In genomic region chr4:55078987-55079386, GRCh38 we compare ENCODE assay signal across 16 cellular contexts. TPM values are rescaled to one million over a fixed set of nuclear protein-coding genes. Genes with fewer than 3 reads are reported as not detected.
A peak's percentile ranks its signal among the peaks of the same experiment; 100 is the strongest.
DNase-seq lines count a peak whose midpoint lies in the region; ATAC-seq and TF ChIP-seq lines count a peak whose summit lies in the region.
"Had no signal": no experiment of that assay in that cellular context is flagged by ENCODE, and none has a peak within 500 bp of the region (broad histone marks: within the 10 kb centered on the region; RNA-seq: fewer than 3 reads in every experiment).

No MANE protein-coding gene starts in this region.

- H3K4me1 ChIP-seq in endodermal cell (ENCODE audit: control insufficient read depth, insufficient read depth, low read length): peaks cover 21% of the 10 kb centered on the region
- peaks cover 0 to 5% of the 10 kb centered on the region in 2 donors for H3K4me1 ChIP-seq in left lung
- peaks cover 4 to 21% (median 9%) of the 10 kb centered on the region in 4 donors for H3K4me1 ChIP-seq in upper lobe of left lung

- H3K36me3 ChIP-seq in endodermal cell (ENCODE audit: control insufficient read depth, insufficient read depth, low read length) (no peaks in the 10 kb centered on the region), left lung (no peaks in the 10 kb centered on the region), upper lobe of left lung (peaks cover 0 to 18% (median 0%) of the 10 kb centered on the region in 4 donors)

- H3K9ac ChIP-seq in endodermal cell (ENCODE audit: extremely low read depth, low read length, poor library complexity, severe bottlenecking): no peak overlapping the region

- peak; percentile 33 for ATAC-seq in left lung
- ATAC-seq in upper lobe of left lung (ENCODE audit: low FRiP score in 2 of 2): peak; percentile 69 to 80
- no peak for ATAC-seq in HG03521 (IDR thresholded peaks at IDR 0.05; ENCODE audit: unreplicated experiment)
- ATAC-seq: activated T-helper 17 cell treated with anti-CD3 and anti-CD28 coated beads, Interleukin-2, amount 50 U/mL, for 72 hours had no signal

- no peaks in the 10 kb centered on the region for H3K27me3 ChIP-seq in endodermal cell (ENCODE audit: control insufficient read depth, insufficient read depth, low read length, poor library complexity, severe bottlenecking)
- no peaks in the 10 kb centered on the region for H3K27me3 ChIP-seq in left lung
- H3K27me3 ChIP-seq in upper lobe of left lung: no peaks in the 10 kb centered on the region

- TF ChIP-seq POLR2A in upper lobe of left lung (IDR thresholded peaks at IDR 0.05): no peak

- TF ChIP-seq CTCF in endodermal cell (conservative IDR thresholded peaks at IDR 0.05) (no peak), left lung (IDR thresholded peaks at IDR 0.05) (no peak), upper lobe of left lung (IDR thresholded peaks at IDR 0.05) (no peak)

- H3K27ac ChIP-seq in endodermal cell (ENCODE audit: low read depth, low read length): peak overlapping the region; percentile 61
- peak overlapping the region; percentile 46 to 65 for H3K27ac ChIP-seq in left lung
- peak overlapping the region; percentile 73 to 76 (median 76) for H3K27ac ChIP-seq in upper lobe of left lung
- H3K27ac ChIP-seq: VCaP had no signal

- TF ChIP-seq EP300 in upper lobe of left lung (IDR thresholded peaks at IDR 0.05): peak in 1 of 4 donors; percentile 43

- intact Hi-C loops in left lung (cut with DNase I): no loop called here
- intact Hi-C loops in activated T-helper 1 cell treated with anti-CD3 and anti-CD28 coated beads, Interleukin-12 subunit alpha, Interleukin-12 subunit beta, Interleukin-2, Interleukin-4 antibody, amounts not matched to agents 30 ng/mL and 10 ng/mL and 1 ng/mL, durations not matched to agents 14 hours and 24 hours and 36 hours (cut with micrococcal nuclease): loop anchor here (10.0 kb wide), 1 partner anchor 236 kb away; no protein-coding TSS in a partner anchor

- peak overlapping the region; percentile 9 for H3K4me3 ChIP-seq in endodermal cell (ENCODE audit: low read length)
- H3K4me3 ChIP-seq in left lung: no peak overlapping the region
- H3K4me3 ChIP-seq in upper lobe of left lung: no peak overlapping the region

- peak overlapping the region; percentile 86 for H3K27ac Mint-ChIP-seq in endodermal cell
- no peak overlapping the region for H3K27ac Mint-ChIP-seq in activated T-helper 1 cell treated with anti-CD3 and anti-CD28 coated beads, Interleukin-12 subunit alpha, Interleukin-12 subunit beta, Interleukin-2, Interleukin-4 antibody, amounts not matched to agents 30 ng/mL and 10 ng/mL and 1 ng/mL, durations not matched to agents 14 hours and 24 hours and 36 hours
- no peak overlapping the region for H3K27ac Mint-ChIP-seq in T-helper 2 cell treated with Interferon-gamma antibody and Interleukin-4, amounts not matched to agents 5 μg/mL and 100 μg/mL, for 36 hours
- H3K27ac Mint-ChIP-seq: activated T-helper 17 cell treated with anti-CD3 and anti-CD28 coated beads, Interleukin-2, amount 50 U/mL, for 72 hours; dendritic cell treated with granulocyte-macrophage colony-stimulating factor and Interleukin-4, amounts not matched to agents 40 ng/mL and 50 ng/mL, for 4 days had no signal

- no peak overlapping the region for H3K4me3 Mint-ChIP-seq in endodermal cell
- no peak overlapping the region for H3K4me3 Mint-ChIP-seq in activated T-helper 1 cell treated with anti-CD3 and anti-CD28 coated beads, Interleukin-12 subunit alpha, Interleukin-12 subunit beta, Interleukin-2, Interleukin-4 antibody, amounts not matched to agents 30 ng/mL and 10 ng/mL and 1 ng/mL, durations not matched to agents 14 hours and 24 hours and 36 hours
- H3K4me3 Mint-ChIP-seq in T-helper 2 cell treated with Interferon-gamma antibody and Interleukin-4, amounts not matched to agents 5 μg/mL and 100 μg/mL, for 36 hours: no peak overlapping the region
- H3K4me3 Mint-ChIP-seq: activated T-helper 17 cell treated with anti-CD3 and anti-CD28 coated beads, Interleukin-2, amount 50 U/mL, for 72 hours; dendritic cell treated with granulocyte-macrophage colony-stimulating factor and Interleukin-4, amounts not matched to agents 40 ng/mL and 50 ng/mL, for 4 days; neural crest cell had no signal

- H3K27me3 Mint-ChIP-seq in endodermal cell (ENCODE audit: insufficient read depth): no peaks in the 10 kb centered on the region
- no peaks in the 10 kb centered on the region for H3K27me3 Mint-ChIP-seq in activated T-helper 1 cell treated with anti-CD3 and anti-CD28 coated beads, Interleukin-12 subunit alpha, Interleukin-12 subunit beta, Interleukin-2, Interleukin-4 antibody, amounts not matched to agents 30 ng/mL and 10 ng/mL and 1 ng/mL, durations not matched to agents 14 hours and 24 hours and 36 hours (ENCODE audit: insufficient read depth)
- H3K27me3 Mint-ChIP-seq in T-helper 2 cell treated with Interferon-gamma antibody and Interleukin-4, amounts not matched to agents 5 μg/mL and 100 μg/mL, for 36 hours (ENCODE audit: low read depth): no peaks in the 10 kb centered on the region
- H3K27me3 Mint-ChIP-seq: dendritic cell treated with granulocyte-macrophage colony-stimulating factor and Interleukin-4, amounts not matched to agents 40 ng/mL and 50 ng/mL, for 4 days had no signal

- H3K9me3 ChIP-seq in endodermal cell (ENCODE audit: control insufficient read depth, low read length) (no peaks in the 10 kb centered on the region), left lung (no peaks in the 10 kb centered on the region), upper lobe of left lung (no peaks in the 10 kb centered on the region)

- no peaks in the 10 kb centered on the region for H3K36me3 Mint-ChIP-seq in endodermal cell (ENCODE audit: low read depth)
- no peaks in the 10 kb centered on the region for H3K36me3 Mint-ChIP-seq in activated T-helper 1 cell treated with anti-CD3 and anti-CD28 coated beads, Interleukin-12 subunit alpha, Interleukin-12 subunit beta, Interleukin-2, Interleukin-4 antibody, amounts not matched to agents 30 ng/mL and 10 ng/mL and 1 ng/mL, durations not matched to agents 14 hours and 24 hours and 36 hours (ENCODE audit: low read depth)
- no peaks in the 10 kb centered on the region for H3K36me3 Mint-ChIP-seq in T-helper 2 cell treated with Interferon-gamma antibody and Interleukin-4, amounts not matched to agents 5 μg/mL and 100 μg/mL, for 36 hours (ENCODE audit: low read depth)

- peak; percentile 74 to 78 for DNase-seq in Kasumi-1 (lab: John Stamatoyannopoulos, UW)
- no peak for DNase-seq in endodermal cell
- DNase-seq in left lung: peak in 1 of 2 donors; percentile 32
- DNase-seq in upper lobe of left lung: peak in 1 of 2 donors; percentile 23
- no peak for DNase-seq in NOMO-1 treated with dmso at 0.1 percent for 144 hours (lab: John Stamatoyannopoulos, UW; ENCODE audit: unreplicated experiment)
- DNase-seq in activated T-helper 1 cell treated with anti-CD3 and anti-CD28 coated beads, Interleukin-12 subunit alpha, Interleukin-12 subunit beta, Interleukin-2, Interleukin-4 antibody, amounts not matched to agents 30 ng/mL and 10 ng/mL and 1 ng/mL, durations not matched to agents 14 hours and 24 hours and 36 hours (ENCODE audit: low spot score): no peak
- no peak for DNase-seq in T-helper 2 cell treated with Interferon-gamma antibody and Interleukin-4, amounts not matched to agents 5 μg/mL and 100 μg/mL, for 36 hours (ENCODE audit: low spot score)
- DNase-seq: Calu3; NCI-H1694 treated with DMSO at 0.1 percent for 48 hours; stimulated activated CD4-positive, alpha-beta T cell treated with anti-CD3 and anti-CD28 coated beads, Interleukin-4, amount 100 ng/mL, for 1 hour had no signal

- WGBS in endodermal cell (ENCODE audit: insufficient coverage in 1 of 2, insufficient read length in 1 of 2), 2 experiments: 73 to 85% methylated on average over 2 to 8 of the region's 8 CpGs
- WGBS in upper lobe of left lung, 2 donors: 68 to 85% methylated on average over 7 to 8 of the region's 8 CpGs

- peaks cover 51% of the 10 kb centered on the region for H3K4me1 Mint-ChIP-seq in endodermal cell
- H3K4me1 Mint-ChIP-seq in activated T-helper 1 cell treated with anti-CD3 and anti-CD28 coated beads, Interleukin-12 subunit alpha, Interleukin-12 subunit beta, Interleukin-2, Interleukin-4 antibody, amounts not matched to agents 30 ng/mL and 10 ng/mL and 1 ng/mL, durations not matched to agents 14 hours and 24 hours and 36 hours (ENCODE audit: low read depth): peaks cover 8% of the 10 kb centered on the region
- H3K4me1 Mint-ChIP-seq in T-helper 2 cell treated with Interferon-gamma antibody and Interleukin-4, amounts not matched to agents 5 μg/mL and 100 μg/mL, for 36 hours (ENCODE audit: low read depth): no peaks in the 10 kb centered on the region
- H3K4me1 Mint-ChIP-seq: activated T-helper 17 cell treated with anti-CD3 and anti-CD28 coated beads, Interleukin-2, amount 50 U/mL, for 72 hours had no signal

- H3K9me3 Mint-ChIP-seq in endodermal cell: no peaks in the 10 kb centered on the region
- no peaks in the 10 kb centered on the region for H3K9me3 Mint-ChIP-seq in activated T-helper 1 cell treated with anti-CD3 and anti-CD28 coated beads, Interleukin-12 subunit alpha, Interleukin-12 subunit beta, Interleukin-2, Interleukin-4 antibody, amounts not matched to agents 30 ng/mL and 10 ng/mL and 1 ng/mL, durations not matched to agents 14 hours and 24 hours and 36 hours
- H3K9me3 Mint-ChIP-seq in T-helper 2 cell treated with Interferon-gamma antibody and Interleukin-4, amounts not matched to agents 5 μg/mL and 100 μg/mL, for 36 hours: no peaks in the 10 kb centered on the region
- H3K9me3 Mint-ChIP-seq: activated T-helper 17 cell treated with anti-CD3 and anti-CD28 coated beads, Interleukin-2, amount 50 U/mL, for 72 hours; dendritic cell treated with granulocyte-macrophage colony-stimulating factor and Interleukin-4, amounts not matched to agents 40 ng/mL and 50 ng/mL, for 4 days; neural crest cell had no signal

RNA-seq across cellular contexts. Expression of gene KDR, which starts 46.4 kb away (rescaled TPM):
- total RNA-seq in endodermal cell: 10 to 100 TPM in 1 of 2 donors, 1 to 10 TPM in 1; 2.1 to 14.9 TPM
- 9.2 TPM for polyA plus RNA-seq in endodermal cell (2013, experiment 1 of 2)
- polyA plus RNA-seq in endodermal cell (2013, experiment 2 of 2): 5.8 TPM
- total RNA-seq in left lung: 10 to 100 TPM; 27.1 to 34.9 TPM
- total RNA-seq in upper lobe of left lung: 10 to 100 TPM; 22.0 to 53.1 (median 35.7) TPM
- not detected in 2 replicates for total RNA-seq in activated T-helper 1 cell treated with anti-CD3 and anti-CD28 coated beads, Interleukin-12 subunit alpha, Interleukin-12 subunit beta, Interleukin-2, Interleukin-4 antibody, amounts not matched to agents 30 ng/mL and 10 ng/mL and 1 ng/mL, durations not matched to agents 14 hours and 24 hours and 36 hours
- total RNA-seq: activated T-helper 17 cell treated with anti-CD3 and anti-CD28 coated beads, Interleukin-2, amount 50 U/mL, for 72 hours; HT-29 had no signal

Comparison
In these comparisons a context has a peak if more than half of its experiments do, and no peak if none do; other contexts are left out.
1. DNase-seq: peak in Kasumi-1 (2 of 2); none in endodermal cell (single experiment), NOMO-1 treated with dmso at 0.1 percent for 144 hours (single experiment), activated T-helper 1 cell treated with anti-CD3 and anti-CD28 coated beads, Interleukin-12 subunit alpha, Interleukin-12 subunit beta, Interleukin-2, Interleukin-4 antibody, amounts not matched to agents 30 ng/mL and 10 ng/mL and 1 ng/mL, durations not matched to agents 14 hours and 24 hours and 36 hours (single experiment) and T-helper 2 cell treated with Interferon-gamma antibody and Interleukin-4, amounts not matched to agents 5 μg/mL and 100 μg/mL, for 36 hours (single experiment).
2. Peak in every context shown above with its lines, with median percentiles within 50 percentile points of each other: H3K27ac ChIP-seq.